In genomic region chr7:106737202-106737562, GRCh38 we compare ENCODE assay signal across 8 cellular contexts.
DNase-seq lines count a peak whose midpoint lies in the region; ATAC-seq and TF ChIP-seq lines count a peak whose summit lies in the region.

No MANE protein-coding gene starts in this region.

- intact Hi-C loops in left ventricle myocardium inferior (cut with micrococcal nuclease): no loop called here
- intact Hi-C loops in left ventricle myocardium superior (cut with micrococcal nuclease): loop anchor here (10.0 kb wide), 3 partner anchors 72 to 562 kb away; partner anchors contain the start of gene CCDC71L

- H3K27ac ChIP-seq in left ventricle myocardium inferior (replicated peaks) (no peak overlapping the region), RWPE1 (no peak overlapping the region)

- H3K4me3 ChIP-seq in left ventricle myocardium inferior: no peak overlapping the region
- H3K4me3 ChIP-seq in fibroblast of villous mesenchyme (ENCODE audit: low read depth, low read length): no peak overlapping the region

- POLR2A ChIA-PET in RWPE1 (lab: Yijun Ruan, JAX; ENCODE audit: low non-redundant PET): no interaction called here

- TF ChIP-seq CTCF in left ventricle myocardium inferior (IDR thresholded peaks at IDR 0.05; ENCODE audit: borderline replicate concordance) (peak; percentile 29), RWPE1 (conservative IDR thresholded peaks at IDR 0.05; ENCODE audit: low read depth) (peak; percentile 18; the same call in 1 of the 2 replicates), fibroblast of villous mesenchyme (IDR thresholded peaks at IDR 0.05; ENCODE audit: insufficient read depth, low read depth, low read length) (peak; percentile 52)

- CTCF ChIA-PET in RWPE1 (lab: Yijun Ruan, JAX): interaction anchor here (0.6 to 2.7 kb wide), 12 partner anchors 20 to 1283 kb away, joined by 3 to 30 read pairs (median 4); partner anchors contain the start of gene CCDC71L

- no peaks in the 10 kb centered on the region for H3K27me3 ChIP-seq in left ventricle myocardium inferior (ENCODE audit: low read depth)

- H3K36me3 ChIP-seq in left ventricle myocardium inferior: no peaks in the 10 kb centered on the region

- H3K9me3 ChIP-seq in left ventricle myocardium inferior (replicated peaks): peaks cover 4% of the 10 kb centered on the region

- H3K4me1 ChIP-seq in left ventricle myocardium inferior: no peaks in the 10 kb centered on the region

- DNase-seq in left ventricle myocardium inferior (no peak), left ventricle myocardium superior (no peak), RWPE1 (ENCODE audit: low spot score) (peak; percentile 12), fibroblast of villous mesenchyme (ENCODE audit: low read depth) (peak; percentile 62), NCI-H1436 (lab: John Stamatoyannopoulos, UW) (no peak), NCI-H82 treated with DMSO at 0.1 percent for 48 hours (lab: John Stamatoyannopoulos, UW; ENCODE audit: unreplicated experiment) (no peak), ecto neural progenitor cell (ENCODE audit: low spot score) (no peak)

- ATAC-seq in left ventricle myocardium superior: no peak
- ATAC-seq in GM18909 (IDR thresholded peaks at IDR 0.05; ENCODE audit: poor library complexity, unreplicated experiment): no peak

Comparison
In these comparisons a context has a peak if more than half of its experiments do, and no peak if none do; other contexts are left out.
1. DNase-seq: peak in RWPE1 (single experiment) and fibroblast of villous mesenchyme (single experiment); none in left ventricle myocardium inferior (single experiment), left ventricle myocardium superior (single experiment), NCI-H1436 (single experiment), NCI-H82 treated with DMSO at 0.1 percent for 48 hours (single experiment) and ecto neural progenitor cell (single experiment).
2. Peak in every context shown above with its lines, with median percentiles within 50 percentile points of each other: CTCF ChIP-seq.